Comparison of ENCODE assay signal across 14 cellular contexts in the genomic region with DNA sequence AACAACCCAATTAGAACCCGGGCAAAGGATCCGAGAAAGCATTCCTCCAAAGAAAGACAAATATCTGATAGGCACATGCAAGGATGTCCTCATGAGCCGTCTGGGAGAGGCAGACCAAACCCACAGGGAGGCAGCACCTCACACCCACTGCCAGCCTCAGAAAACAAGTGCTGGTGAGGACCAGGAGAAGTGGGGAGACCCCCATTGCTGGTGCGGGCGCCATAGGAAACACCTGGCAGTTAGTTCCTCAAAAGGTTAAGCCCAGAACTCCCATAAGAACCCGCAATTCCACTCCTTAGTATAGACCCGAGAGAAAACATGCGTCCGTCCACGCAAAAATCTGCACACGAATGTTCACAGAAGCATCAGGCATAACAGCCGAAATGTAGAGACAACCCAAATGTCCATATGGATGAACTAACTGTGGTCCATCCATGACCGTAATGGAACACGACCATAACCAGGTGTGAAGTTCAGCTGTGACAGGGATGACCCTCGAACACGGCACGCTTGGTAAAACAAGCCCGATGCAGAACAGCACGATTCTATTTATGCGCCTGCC. TPM values are rescaled to one million over a fixed set of nuclear protein-coding genes. Genes with fewer than 3 reads are reported as not detected.
DNase-seq lines count a peak whose midpoint lies in the region; ATAC-seq, FAIRE-seq and TF ChIP-seq lines count a peak whose summit lies in the region.
"Had no signal": no experiment of that assay in that cellular context is flagged by ENCODE, and none has a peak within 500 bp of the region (broad histone marks: within the 10 kb centered on the region; RNA-seq: fewer than 3 reads in every experiment).

No MANE protein-coding gene starts in this region.

- TF ChIP-seq CTCF in body of pancreas (IDR thresholded peaks at IDR 0.05) (no peak), nephron progenitor cell (IDR thresholded peaks at IDR 0.05) (no peak)

- ATAC-seq in CD4-positive, CD25-positive, alpha-beta regulatory T cell (ENCODE audit: low read depth in 2 of 2), result no peak
- ATAC-seq in body of pancreas (no peak), HG03159 (IDR thresholded peaks at IDR 0.05; ENCODE audit: unreplicated experiment) (no peak), left colon (no peak)
- ATAC-seq: HCT116, pancreas had no signal

- peaks cover 0 to 65% (median 27%) of the 10 kb centered on the region in 4 donors for H3K4me1 Mint-ChIP-seq in CD4-positive, CD25-positive, alpha-beta regulatory T cell
- H3K4me1 Mint-ChIP-seq in nephron progenitor cell, result peaks cover 71% of the 10 kb centered on the region

- H3K4me3 ChIP-seq in CD4-positive, CD25-positive, alpha-beta regulatory T cell (ENCODE audit: low read depth, low read length), result no peak overlapping the region
- no peak overlapping the region for H3K4me3 ChIP-seq in body of pancreas
- H3K4me3 ChIP-seq: pancreas, SK-N-MC had no signal

- peak overlapping the region; percentile 35 to 66 (median 48) for H3K27ac Mint-ChIP-seq in CD4-positive, CD25-positive, alpha-beta regulatory T cell
- peak overlapping the region; percentile 95 for H3K27ac Mint-ChIP-seq in nephron progenitor cell

- no peaks in the 10 kb centered on the region for H3K9me3 ChIP-seq in CD4-positive, CD25-positive, alpha-beta regulatory T cell (ENCODE audit: control insufficient read depth in 2 of 2, low read length in 2 of 2)
- H3K9me3 ChIP-seq in body of pancreas, result no peaks in the 10 kb centered on the region
- H3K9me3 ChIP-seq: pancreas had no signal

- intact Hi-C loops in body of pancreas (cut with DNase I) (no loop called here), left colon (cut with DNase I, micrococcal nuclease) (no loop called here)

- 56 to 72% methylated on average over 15 to 20 of the region's 20 CpGs for WGBS in body of pancreas, 2 donors

- H3K27me3 ChIP-seq in CD4-positive, CD25-positive, alpha-beta regulatory T cell (ENCODE audit: control insufficient read depth, insufficient read depth, low read length), result no peaks in the 10 kb centered on the region
- H3K27me3 ChIP-seq in body of pancreas, result no peaks in the 10 kb centered on the region
- H3K27me3 ChIP-seq: pancreas had no signal

- DNase-seq in CD4-positive, CD25-positive, alpha-beta regulatory T cell, result no peak
- DNase-seq in HTR-8/SVneo (ENCODE audit: insufficient read length, low spot score), result no peak
- no peak for DNase-seq in body of pancreas
- no peak for DNase-seq in nephron progenitor cell
- DNase-seq in activated effector memory CD4-positive, alpha-beta T cell treated with Interleukin-2 at 50 U/mL for 16 hours, result no peak
- no peak for DNase-seq in left colon
- no peak for DNase-seq in NOMO-1 treated with DMSO at 0.1 percent for 48 hours (lab: John Stamatoyannopoulos, UW; ENCODE audit: unreplicated experiment)
- DNase-seq: NCI-H524 treated with DMSO at 0.1 percent for 48 hours; pancreas; stimulated activated CD4-positive, alpha-beta T cell treated with anti-CD3 and anti-CD28 coated beads, Interleukin-4, amount 100 ng/mL, for 1 hour had no signal

- FAIRE-seq in HTR-8/SVneo (lab: Jason Lieb, UNC), result peak; percentile 66
- FAIRE-seq: islet of Langerhans, pancreas had no signal

- no peaks in the 10 kb centered on the region for H3K9me3 Mint-ChIP-seq in CD4-positive, CD25-positive, alpha-beta regulatory T cell
- no peaks in the 10 kb centered on the region for H3K9me3 Mint-ChIP-seq in nephron progenitor cell

- no peaks in the 10 kb centered on the region for H3K27me3 Mint-ChIP-seq in CD4-positive, CD25-positive, alpha-beta regulatory T cell
- H3K27me3 Mint-ChIP-seq in nephron progenitor cell (ENCODE audit: low read depth, poor library complexity), result no peaks in the 10 kb centered on the region

- peaks cover 5% of the 10 kb centered on the region for H3K36me3 Mint-ChIP-seq in CD4-positive, CD25-positive, alpha-beta regulatory T cell
- H3K36me3 Mint-ChIP-seq in nephron progenitor cell (ENCODE audit: low read depth), result peaks cover 6% of the 10 kb centered on the region

- H3K36me3 ChIP-seq in CD4-positive, CD25-positive, alpha-beta regulatory T cell (ENCODE audit: control insufficient read depth, insufficient read depth, low read length), result peaks cover 4% of the 10 kb centered on the region
- no peaks in the 10 kb centered on the region for H3K36me3 ChIP-seq in body of pancreas (replicated peaks in 1 of 2; ENCODE audit: insufficient read depth in 1 of 2, low read depth in 2 of 2)
- H3K36me3 ChIP-seq: pancreas had no signal

- TF ChIP-seq POLR2A in body of pancreas (IDR thresholded peaks at IDR 0.05), result no peak

- H3K4me3 Mint-ChIP-seq in CD4-positive, CD25-positive, alpha-beta regulatory T cell, result peak overlapping the region in 1 of 4 donors; percentile 63
- no peak overlapping the region for H3K4me3 Mint-ChIP-seq in nephron progenitor cell

- no peak overlapping the region for H3K27ac ChIP-seq in CD4-positive, CD25-positive, alpha-beta regulatory T cell (ENCODE audit: insufficient read depth, low read length, poor library complexity, severe bottlenecking)
- peak overlapping the region in 3 of 4 donors; percentile 10 to 86 (median 80) for H3K27ac ChIP-seq in body of pancreas
- H3K27ac ChIP-seq: SK-N-MC had no signal

- H3K4me1 ChIP-seq in CD4-positive, CD25-positive, alpha-beta regulatory T cell (ENCODE audit: control insufficient read depth, insufficient read depth, low read length, poor library complexity, severe bottlenecking), result peaks cover 18% of the 10 kb centered on the region
- peaks cover 87% of the 10 kb centered on the region for H3K4me1 ChIP-seq in body of pancreas

RNA-seq across cellular contexts. Expression of gene ZNF787, which starts 7.9 kb away (rescaled TPM):
- 21.4 TPM for total RNA-seq in CD4-positive, CD25-positive, alpha-beta regulatory T cell
- polyA plus RNA-seq in CD4-positive, CD25-positive, alpha-beta regulatory T cell, result 1 to 10 TPM in 3 of 4 donors, under 1 TPM in 1; 0.73 to 1.8 (median 1.4) TPM
- 10 to 100 TPM; 12.7 to 21.1 TPM for total RNA-seq in body of pancreas
- 10 to 100 TPM; 56.6 to 59.9 TPM for total RNA-seq in left colon

RNA-seq across cellular contexts. Expression of gene ZNF444, which starts 27.9 kb away (rescaled TPM):
- total RNA-seq in CD4-positive, CD25-positive, alpha-beta regulatory T cell, result 23.5 TPM
- polyA plus RNA-seq in CD4-positive, CD25-positive, alpha-beta regulatory T cell, result 10 to 100 TPM; 10.8 to 16.0 (median 13.4) TPM
- total RNA-seq in body of pancreas (10 to 100 TPM; 50.3 to 95.9 TPM), left colon (10 to 100 TPM; 24.8 to 29.5 TPM)
